ENCODE assay signal across 8 cellular contexts in the genomic region with DNA sequence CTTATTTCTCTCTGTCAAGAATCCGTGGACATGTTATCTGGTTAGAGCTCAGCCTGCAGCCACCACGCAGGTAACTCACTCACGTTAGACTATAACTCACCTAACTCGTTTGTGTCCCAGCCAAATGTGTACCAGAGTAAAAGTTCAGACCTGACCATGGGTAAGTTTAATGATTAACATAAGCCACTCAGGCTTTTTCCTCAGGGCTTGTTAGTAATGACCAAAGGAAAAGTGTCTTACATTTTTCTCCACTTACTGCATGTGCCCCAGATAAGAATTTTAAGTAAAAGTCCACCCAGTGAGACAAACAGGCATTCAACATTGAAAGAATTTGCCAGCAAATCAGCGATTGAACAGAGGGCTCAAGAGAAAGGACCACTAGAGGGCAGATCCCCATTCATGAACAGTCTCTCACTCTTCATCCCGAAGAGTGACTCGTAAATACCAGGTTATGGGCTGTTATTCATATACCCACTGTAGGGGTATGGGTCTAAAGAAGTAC. TPM values are rescaled to one million over a fixed set of nuclear protein-coding genes. Genes with fewer than 3 reads are reported as not detected.
DNase-seq lines count a peak whose midpoint lies in the region; ATAC-seq and TF ChIP-seq lines count a peak whose summit lies in the region.

TSS of gene PKHD1 (minus strand) at position 116 of the 502 bp plus-strand sequence. CDS start 2,680 bp downstream, outside the sequence.

- no peak within 1 kb of the TSS for H3K27ac Mint-ChIP-seq in osteocyte (ENCODE audit: unreplicated experiment)

- TF ChIP-seq CTCF in GM10266 (IDR thresholded peaks at IDR 0.05; ENCODE audit: control insufficient read depth, insufficient read depth, low read depth, missing control alignments) (peak; percentile 30), osteocyte (IDR thresholded peaks at IDR 0.05) (peak; percentile 15)

- H3K4me3 Mint-ChIP-seq in osteocyte (ENCODE audit: unreplicated experiment) = no peak within 1 kb of the TSS

- ATAC-seq in HG02623 (IDR thresholded peaks at IDR 0.05; ENCODE audit: unreplicated experiment) = no peak

- peak; percentile 23 for DNase-seq in GM10266 (ENCODE audit: extremely low spot score)
- peak; percentile 14 to 30 for DNase-seq in Kasumi-1 (lab: John Stamatoyannopoulos, UW)
- peak; percentile 3 for DNase-seq in cerebellar cortex (ENCODE audit: low spot score)
- DNase-seq in osteocyte (ENCODE audit: extremely low spot score, unreplicated experiment) = no peak
- no peak for DNase-seq in retina
- no peak for DNase-seq in NCI-H345 treated with DMSO at 0.1 percent for 48 hours (lab: John Stamatoyannopoulos, UW; ENCODE audit: unreplicated experiment)
- DNase-seq in NCI-H187 treated with DMSO at 0.1 percent for 48 hours (lab: John Stamatoyannopoulos, UW) = no peak

- H3K9me3 Mint-ChIP-seq in osteocyte (ENCODE audit: unreplicated experiment) = no peaks in the 10 kb centered on the region

- no peaks in the 10 kb centered on the region for H3K36me3 Mint-ChIP-seq in osteocyte (ENCODE audit: unreplicated experiment)

- H3K27me3 Mint-ChIP-seq in osteocyte (ENCODE audit: unreplicated experiment) = peaks cover 4% of the 10 kb centered on the region

- no peaks in the 10 kb centered on the region for H3K4me1 Mint-ChIP-seq in osteocyte (ENCODE audit: unreplicated experiment)

RNA-seq across cellular contexts. Expression of gene PKHD1, which starts in this region (rescaled TPM):
- not detected in 2 replicates for total RNA-seq in osteocyte

Comparison
In these comparisons a context has a peak if more than half of its experiments do, and no peak if none do; other contexts are left out.
1. DNase-seq: peak in GM10266 (single experiment), Kasumi-1 (2 of 2) and cerebellar cortex (single experiment); none in osteocyte (single experiment), retina (single experiment), NCI-H345 treated with DMSO at 0.1 percent for 48 hours (single experiment) and NCI-H187 treated with DMSO at 0.1 percent for 48 hours (single experiment).